ENCODE assay signal across 6 cellular contexts in the genomic region with DNA sequence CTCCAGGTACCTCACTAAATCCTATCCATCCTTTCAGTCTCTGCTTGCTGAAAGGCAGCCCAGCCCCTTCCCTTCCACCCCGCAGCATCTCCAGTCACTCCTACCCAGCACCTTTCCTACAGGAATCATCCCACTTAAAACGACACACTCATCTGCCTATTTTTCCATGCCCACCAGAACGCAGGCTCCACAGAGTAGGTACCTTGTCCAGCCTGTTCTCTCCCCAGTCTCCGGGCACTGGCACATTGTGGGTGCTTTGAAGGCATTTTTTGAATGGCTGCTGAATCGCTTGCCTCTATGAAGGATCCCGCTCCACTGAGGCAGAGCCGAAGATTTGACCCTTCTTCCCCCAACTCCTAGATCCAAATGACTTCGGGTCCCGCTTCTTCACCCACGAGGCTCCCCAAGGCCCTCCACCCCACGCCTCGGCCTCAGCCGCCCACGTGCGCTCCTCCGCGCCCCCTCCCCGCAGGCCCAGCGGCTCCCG. TPM values are rescaled to one million over a fixed set of nuclear protein-coding genes. Genes with fewer than 3 reads are reported as not detected.
DNase-seq lines count a peak whose midpoint lies in the region; ATAC-seq, FAIRE-seq and TF ChIP-seq lines count a peak whose summit lies in the region.

No MANE protein-coding gene starts in this region.

- no peak for ATAC-seq in RWPE2 (ENCODE audit: low read depth)
- no peak for ATAC-seq in GM18858 (IDR thresholded peaks at IDR 0.05; ENCODE audit: unreplicated experiment)
- no peak for ATAC-seq in GM21737 (IDR thresholded peaks at IDR 0.05; ENCODE audit: unreplicated experiment)

- H3K9ac ChIP-seq in BLaER1 (no peak overlapping the region), keratinocyte (ENCODE audit: control insufficient read depth, extremely low read depth, insufficient read depth, low read length) (no peak overlapping the region)

- H3K4me3 ChIP-seq in BLaER1 (peak overlapping the region; percentile 61), RWPE2 (ENCODE audit: severe bottlenecking) (peak overlapping the region; percentile 42), keratinocyte (ENCODE audit: control insufficient read depth in 2 of 3, extremely low read depth in 1 of 3, insufficient read depth in 2 of 3, low read depth in 1 of 3, low read length in 3 of 3) (peak overlapping the region; percentile 28 to 44 (median 34))

- peaks cover 20% of the 10 kb centered on the region for H3K4me1 ChIP-seq in BLaER1
- H3K4me1 ChIP-seq in RWPE2 (ENCODE audit: insufficient read depth, poor library complexity, severe bottlenecking): no peaks in the 10 kb centered on the region
- peaks cover 4% of the 10 kb centered on the region for H3K4me1 ChIP-seq in keratinocyte (ENCODE audit: control insufficient read depth, extremely low read depth, insufficient read depth, low read length)

- peak overlapping the region; percentile 93 for H3K4me2 ChIP-seq in BLaER1
- peak overlapping the region; percentile 59 for H3K4me2 ChIP-seq in keratinocyte (ENCODE audit: control insufficient read depth, extremely low read depth, insufficient read depth, low read depth, low read length)

- H4K20me1 ChIP-seq in BLaER1 (peaks cover 7% of the 10 kb centered on the region), keratinocyte (ENCODE audit: control insufficient read depth, extremely low read depth, insufficient read depth, low read length) (no peaks in the 10 kb centered on the region)

- H3K36me3 ChIP-seq in BLaER1: no peaks in the 10 kb centered on the region
- no peaks in the 10 kb centered on the region for H3K36me3 ChIP-seq in RWPE2 (ENCODE audit: low read depth)
- H3K36me3 ChIP-seq in keratinocyte (ENCODE audit: control insufficient read depth in 2 of 2, extremely low read depth in 1 of 2, insufficient read depth in 2 of 2, low read length in 2 of 2): no peaks in the 10 kb centered on the region

- TF ChIP-seq CTCF in RWPE2 (IDR thresholded peaks at IDR 0.05; ENCODE audit: poor library complexity, severe bottlenecking): no peak
- no peak for TF ChIP-seq CTCF in keratinocyte (optimal IDR thresholded peaks at IDR 0.05 in 1 of 3, IDR thresholded peaks at IDR 0.05 in 1 of 3, conservative IDR thresholded peaks at IDR 0.05 in 1 of 3; ENCODE audit: extremely low read depth in 1 of 3, insufficient read depth in 2 of 3, low read length in 3 of 3)

- FAIRE-seq in keratinocyte (lab: Jason Lieb, UNC): no peak

- no peaks in the 10 kb centered on the region for H3K9me1 ChIP-seq in keratinocyte (ENCODE audit: control insufficient read depth, extremely low read depth, insufficient read depth, low read length)

- H2AFZ ChIP-seq in keratinocyte (ENCODE audit: control insufficient read depth, low read length): no peak overlapping the region

- H3K27me3 ChIP-seq in BLaER1 (peaks cover 55% of the 10 kb centered on the region), RWPE2 (ENCODE audit: insufficient read depth, poor library complexity, severe bottlenecking) (no peaks in the 10 kb centered on the region), keratinocyte (ENCODE audit: control insufficient read depth, extremely low read depth, insufficient read depth, low read length) (peaks cover 67% of the 10 kb centered on the region)

- dilution Hi-C loops in keratinocyte (cut with MboI; ENCODE audit: extremely low pct_ligation_motif_present, low sequenced_read_pairs): no loop called here

- H3K27ac ChIP-seq in BLaER1: no peak overlapping the region
- H3K27ac ChIP-seq in RWPE2 (ENCODE audit: poor library complexity, severe bottlenecking): peak overlapping the region; percentile 16
- no peak overlapping the region for H3K27ac ChIP-seq in keratinocyte (ENCODE audit: control insufficient read depth, insufficient read depth, low read length)

- H3K79me2 ChIP-seq in keratinocyte (ENCODE audit: control insufficient read depth, insufficient read depth, low read length): no peaks in the 10 kb centered on the region

- H3K9me3 ChIP-seq in BLaER1 (no peaks in the 10 kb centered on the region), RWPE2 (ENCODE audit: severe bottlenecking) (no peaks in the 10 kb centered on the region), keratinocyte (ENCODE audit: control insufficient read depth, low read depth, low read length) (no peaks in the 10 kb centered on the region)

- no peak for DNase-seq in RWPE2 (ENCODE audit: low spot score)
- DNase-seq in keratinocyte (ENCODE audit: low read depth, low spot score): no peak
- no peak for DNase-seq in hypothalamus (lab: John Stamatoyannopoulos, UW)

RNA-seq across cellular contexts. Expression of gene LHX6, which starts 15.6 kb away (rescaled TPM):
- polyA plus RNA-seq in keratinocyte: 0.12 to 0.17 TPM (median 0.13 TPM) in 3 replicates
- polyA plus RNA-seq in keratinocyte (2011; ENCODE audit: low read depth): not detected
- 0.17 and 0.21 TPM in 2 replicates for polyA plus RNA-seq in keratinocyte (2011; cell fraction: cytosol; rRNA removed)
- polyA plus RNA-seq in keratinocyte (2011; cell fraction: nucleus; rRNA removed): 0.14 and 0.25 TPM in 2 replicates
- 0.06 and 0.13 TPM in 2 replicates for polyA plus RNA-seq in keratinocyte (2012; ENCODE audit: low replicate concordance)
- 0.10 TPM in 1 of 3 replicates, not detected in the others for polyA minus RNA-seq in keratinocyte
- polyA minus RNA-seq in keratinocyte (2011; cell fraction: cytosol; rRNA and poly(A)+ RNA removed): not detected
- polyA minus RNA-seq in keratinocyte (2011; cell fraction: nucleus; rRNA and poly(A)+ RNA removed): not detected in 2 replicates

RNA-seq across cellular contexts. Expression of gene RBM18, which starts 51.5 kb away (rescaled TPM):
- 22.4 to 43.4 TPM (median 27.1 TPM) in 3 replicates for polyA plus RNA-seq in keratinocyte
- 25.1 TPM for polyA plus RNA-seq in keratinocyte (2011; ENCODE audit: low read depth)
- polyA plus RNA-seq in keratinocyte (2011; cell fraction: cytosol; rRNA removed): 23.1 and 43.3 TPM in 2 replicates
- 11.5 and 17.1 TPM in 2 replicates for polyA plus RNA-seq in keratinocyte (2011; cell fraction: nucleus; rRNA removed)
- polyA plus RNA-seq in keratinocyte (2012; ENCODE audit: low replicate concordance): 14.3 and 20.0 TPM in 2 replicates
- 5.1 to 20.1 TPM (median 12.9 TPM) in 3 replicates for polyA minus RNA-seq in keratinocyte
- 9.2 TPM for polyA minus RNA-seq in keratinocyte (2011; cell fraction: cytosol; rRNA and poly(A)+ RNA removed)
- 4.4 and 11.6 TPM in 2 replicates for polyA minus RNA-seq in keratinocyte (2011; cell fraction: nucleus; rRNA and poly(A)+ RNA removed)

RNA-seq across cellular contexts. Expression of gene MRRF, which starts 51.5 kb away (rescaled TPM):
- 62.9 to 82.6 TPM (median 72.6 TPM) in 3 replicates for polyA plus RNA-seq in keratinocyte
- polyA plus RNA-seq in keratinocyte (2011; ENCODE audit: low read depth): 106 TPM
- polyA plus RNA-seq in keratinocyte (2011; cell fraction: cytosol; rRNA removed): 51.6 and 84.0 TPM in 2 replicates
- 81.9 and 83.9 TPM in 2 replicates for polyA plus RNA-seq in keratinocyte (2011; cell fraction: nucleus; rRNA removed)
- 37.0 and 37.1 TPM in 2 replicates for polyA plus RNA-seq in keratinocyte (2012; ENCODE audit: low replicate concordance)
- polyA minus RNA-seq in keratinocyte: 35.5 to 74.4 TPM (median 62.7 TPM) in 3 replicates
- 19.4 TPM for polyA minus RNA-seq in keratinocyte (2011; cell fraction: cytosol; rRNA and poly(A)+ RNA removed)
- 24.9 and 46.8 TPM in 2 replicates for polyA minus RNA-seq in keratinocyte (2011; cell fraction: nucleus; rRNA and poly(A)+ RNA removed)

RNA-seq across cellular contexts. Expression of gene MORN5, which starts 53.4 kb away (rescaled TPM):
- not detected in 3 replicates for polyA plus RNA-seq in keratinocyte
- not detected for polyA plus RNA-seq in keratinocyte (2011; ENCODE audit: low read depth)
- not detected in 2 replicates for polyA plus RNA-seq in keratinocyte (2011; cell fraction: cytosol; rRNA removed)
- polyA plus RNA-seq in keratinocyte (2011; cell fraction: nucleus; rRNA removed): not detected in 2 replicates
- not detected in 2 replicates for polyA plus RNA-seq in keratinocyte (2012; ENCODE audit: low replicate concordance)
- not detected in 3 replicates for polyA minus RNA-seq in keratinocyte
- polyA minus RNA-seq in keratinocyte (2011; cell fraction: cytosol; rRNA and poly(A)+ RNA removed): not detected
- polyA minus RNA-seq in keratinocyte (2011; cell fraction: nucleus; rRNA and poly(A)+ RNA removed): not detected in 2 replicates

RNA-seq across cellular contexts. Expression of gene NDUFA8, which starts 53.6 kb away (rescaled TPM):
- polyA plus RNA-seq in keratinocyte: 87.9 to 105 TPM (median 90.9 TPM) in 3 replicates
- polyA plus RNA-seq in keratinocyte (2011; ENCODE audit: low read depth): 67.3 TPM
- 78.3 and 81.9 TPM in 2 replicates for polyA plus RNA-seq in keratinocyte (2011; cell fraction: cytosol; rRNA removed)
- polyA plus RNA-seq in keratinocyte (2011; cell fraction: nucleus; rRNA removed): 42.8 and 43.5 TPM in 2 replicates
- 72.5 and 90.2 TPM in 2 replicates for polyA plus RNA-seq in keratinocyte (2012; ENCODE audit: low replicate concordance)
- 19.5 to 50.4 TPM (median 40.1 TPM) in 3 replicates for polyA minus RNA-seq in keratinocyte
- 52.2 TPM for polyA minus RNA-seq in keratinocyte (2011; cell fraction: cytosol; rRNA and poly(A)+ RNA removed)
- polyA minus RNA-seq in keratinocyte (2011; cell fraction: nucleus; rRNA and poly(A)+ RNA removed): 7.8 and 14.0 TPM in 2 replicates
